In genomic region chr10:113031147-113031546, GRCh38 we compare ENCODE assay signal across 18 cellular contexts.
DNase-seq lines count a peak whose midpoint lies in the region; TF ChIP-seq lines count a peak whose summit lies in the region.
"Had no signal": no experiment of that assay in that cellular context is flagged by ENCODE, and none has a peak within 500 bp of the region (broad histone marks: within the 10 kb centered on the region; RNA-seq: fewer than 3 reads in every experiment).

No MANE protein-coding gene starts in this region.

- peaks cover 61% of the 10 kb centered on the region for H4K20me1 ChIP-seq in smooth muscle cell (ENCODE audit: low read depth)

- peaks cover 73% of the 10 kb centered on the region for H3K4me1 Mint-ChIP-seq in osteocyte (ENCODE audit: unreplicated experiment)
- no peaks in the 10 kb centered on the region for H3K4me1 Mint-ChIP-seq in activated CD4-positive, alpha-beta memory T cell treated with anti-CD3 and anti-CD28 coated beads for 36 hours (ENCODE audit: low read depth)

- H3K4me3 ChIP-seq in HUES48 (ENCODE audit: low read depth, low read length): no peak overlapping the region
- no peak overlapping the region for H3K4me3 ChIP-seq in adipocyte (ENCODE audit: low read length)
- H3K4me3 ChIP-seq in fibroblast of the aortic adventitia (ENCODE audit: low read depth, low read length): no peak overlapping the region
- H3K4me3 ChIP-seq in smooth muscle cell: no peak overlapping the region
- H3K4me3 ChIP-seq: GM12878, HAP-1 had no signal

- no peak overlapping the region for H2AFZ ChIP-seq in smooth muscle cell (ENCODE audit: low read depth)

- POLR2A ChIA-PET in activated CD4-positive, alpha-beta memory T cell treated with anti-CD3 and anti-CD28 coated beads for 36 hours (lab: Charles Lee): no interaction called here

- peaks cover 83% of the 10 kb centered on the region for H3K79me2 ChIP-seq in smooth muscle cell (ENCODE audit: low read depth)

- H3K27me3 ChIP-seq in HUES48 (ENCODE audit: control insufficient read depth, insufficient read depth, low read length) (no peaks in the 10 kb centered on the region), adipocyte (replicated peaks; ENCODE audit: control insufficient read depth, insufficient read depth, low read length) (no peaks in the 10 kb centered on the region), smooth muscle cell (ENCODE audit: low read depth) (no peaks in the 10 kb centered on the region)
- H3K27me3 ChIP-seq: BE2C had no signal

- H3K4me3 Mint-ChIP-seq in osteocyte (ENCODE audit: unreplicated experiment): no peak overlapping the region
- no peak overlapping the region for H3K4me3 Mint-ChIP-seq in activated CD4-positive, alpha-beta memory T cell treated with anti-CD3 and anti-CD28 coated beads for 36 hours
- H3K4me3 Mint-ChIP-seq: CD4-positive, CD25-positive, alpha-beta regulatory T cell; CD8-positive, alpha-beta memory T cell had no signal

- no peaks in the 10 kb centered on the region for H3K9me3 Mint-ChIP-seq in osteocyte (ENCODE audit: unreplicated experiment)
- no peaks in the 10 kb centered on the region for H3K9me3 Mint-ChIP-seq in activated CD4-positive, alpha-beta memory T cell treated with anti-CD3 and anti-CD28 coated beads for 36 hours
- H3K9me3 Mint-ChIP-seq: CD4-positive, CD25-positive, alpha-beta regulatory T cell had no signal

- no peak overlapping the region for H3K27ac Mint-ChIP-seq in osteocyte (ENCODE audit: unreplicated experiment)
- H3K27ac Mint-ChIP-seq in activated CD4-positive, alpha-beta memory T cell treated with anti-CD3 and anti-CD28 coated beads for 36 hours: no peak overlapping the region
- H3K27ac Mint-ChIP-seq: CD4-positive, CD25-positive, alpha-beta regulatory T cell; CD8-positive, alpha-beta memory T cell had no signal

- peaks cover 12% of the 10 kb centered on the region for H3K36me3 ChIP-seq in HUES48 (ENCODE audit: control insufficient read depth, insufficient read depth, low read length)
- H3K36me3 ChIP-seq in adipocyte (ENCODE audit: control insufficient read depth, insufficient read depth, low read length, severe bottlenecking): peaks cover 5% of the 10 kb centered on the region
- no peaks in the 10 kb centered on the region for H3K36me3 ChIP-seq in smooth muscle cell (ENCODE audit: low read depth)
- H3K36me3 ChIP-seq: BE2C, HAP-1 had no signal

- H3K9ac ChIP-seq in HUES48 (ENCODE audit: low read depth, low read length) (no peak overlapping the region), adipocyte (ENCODE audit: low read length) (peak overlapping the region; percentile 19), smooth muscle cell (ENCODE audit: low read depth) (no peak overlapping the region)

- H3F3A ChIP-seq in smooth muscle cell (ENCODE audit: low read depth): peaks cover 38% of the 10 kb centered on the region

- H3K9me3 ChIP-seq in HUES48 (ENCODE audit: control insufficient read depth, insufficient read depth, low read length) (no peaks in the 10 kb centered on the region), adipocyte (ENCODE audit: control insufficient read depth, low read length) (no peaks in the 10 kb centered on the region), smooth muscle cell (replicated peaks; ENCODE audit: low read depth) (no peaks in the 10 kb centered on the region)
- H3K9me3 ChIP-seq: BE2C, HAP-1 had no signal

- H3K4me1 ChIP-seq in HUES48 (ENCODE audit: control insufficient read depth, insufficient read depth, low read length): peaks cover 40% of the 10 kb centered on the region
- peaks cover 58% of the 10 kb centered on the region for H3K4me1 ChIP-seq in adipocyte (ENCODE audit: control insufficient read depth, insufficient read depth, low read length)
- H3K4me1 ChIP-seq in smooth muscle cell (ENCODE audit: low read depth): peaks cover 63% of the 10 kb centered on the region

- intact Hi-C loops in activated CD4-positive, alpha-beta memory T cell treated with anti-CD3 and anti-CD28 coated beads for 36 hours (cut with micrococcal nuclease): no loop called here

- H3K27ac ChIP-seq in HUES48 (ENCODE audit: low read depth, low read length) (peak overlapping the region; percentile 1), smooth muscle cell (ENCODE audit: low read depth) (peak overlapping the region; percentile 68)

- 100% methylated on average over 1 of the region's 1 CpG for WGBS in smooth muscle cell (ENCODE audit: low lambda C conversion rate)

- H3K4me2 ChIP-seq in smooth muscle cell: peak overlapping the region; percentile 22

- DNase-seq in adipocyte (ENCODE audit: low read depth) (no peak), fibroblast of the aortic adventitia (ENCODE audit: low read depth) (peak; percentile 48), smooth muscle cell (lab: John Stamatoyannopoulos, UW; ENCODE audit: unreplicated experiment) (no peak), osteocyte (ENCODE audit: extremely low spot score, unreplicated experiment) (no peak)
- no peak for DNase-seq in activated CD4-positive, alpha-beta memory T cell treated with anti-CD3 and anti-CD28 coated beads for 36 hours
- no peak for DNase-seq in activated T-cell treated with anti-CD3 and anti-CD28 coated beads, Interleukin-2, amount 50 U/mL, for 1 hour
- DNase-seq: ACHN; BE2C; C1 segment of cervical spinal cord; CD4-positive, CD25-positive, alpha-beta regulatory T cell; CD8-positive, alpha-beta memory T cell; COR-L47; DMS 273 treated with DMSO at 0.1 percent for 48 hours; DMS53; DND-41 had no signal

- CTCF ChIA-PET in activated CD4-positive, alpha-beta memory T cell treated with anti-CD3 and anti-CD28 coated beads for 36 hours (lab: Charles Lee): no interaction called here

- H3K36me3 Mint-ChIP-seq in osteocyte (ENCODE audit: unreplicated experiment): peaks cover 3% of the 10 kb centered on the region
- H3K36me3 Mint-ChIP-seq in activated CD4-positive, alpha-beta memory T cell treated with anti-CD3 and anti-CD28 coated beads for 36 hours: peaks cover 1% of the 10 kb centered on the region
- H3K36me3 Mint-ChIP-seq: CD4-positive, CD25-positive, alpha-beta regulatory T cell had no signal

- no peaks in the 10 kb centered on the region for H3K27me3 Mint-ChIP-seq in osteocyte (ENCODE audit: unreplicated experiment)
- H3K27me3 Mint-ChIP-seq in activated CD4-positive, alpha-beta memory T cell treated with anti-CD3 and anti-CD28 coated beads for 36 hours: peaks cover 19% of the 10 kb centered on the region

- TF ChIP-seq CTCF in fibroblast of the aortic adventitia (IDR thresholded peaks at IDR 0.05; ENCODE audit: insufficient read depth, low read length): no peak
- no peak for TF ChIP-seq CTCF in smooth muscle cell (IDR thresholded peaks at IDR 0.05; ENCODE audit: borderline replicate concordance, insufficient read depth, poor library complexity, severe bottlenecking)
- no peak for TF ChIP-seq CTCF in osteocyte (IDR thresholded peaks at IDR 0.05)
